In the genomic region with DNA sequence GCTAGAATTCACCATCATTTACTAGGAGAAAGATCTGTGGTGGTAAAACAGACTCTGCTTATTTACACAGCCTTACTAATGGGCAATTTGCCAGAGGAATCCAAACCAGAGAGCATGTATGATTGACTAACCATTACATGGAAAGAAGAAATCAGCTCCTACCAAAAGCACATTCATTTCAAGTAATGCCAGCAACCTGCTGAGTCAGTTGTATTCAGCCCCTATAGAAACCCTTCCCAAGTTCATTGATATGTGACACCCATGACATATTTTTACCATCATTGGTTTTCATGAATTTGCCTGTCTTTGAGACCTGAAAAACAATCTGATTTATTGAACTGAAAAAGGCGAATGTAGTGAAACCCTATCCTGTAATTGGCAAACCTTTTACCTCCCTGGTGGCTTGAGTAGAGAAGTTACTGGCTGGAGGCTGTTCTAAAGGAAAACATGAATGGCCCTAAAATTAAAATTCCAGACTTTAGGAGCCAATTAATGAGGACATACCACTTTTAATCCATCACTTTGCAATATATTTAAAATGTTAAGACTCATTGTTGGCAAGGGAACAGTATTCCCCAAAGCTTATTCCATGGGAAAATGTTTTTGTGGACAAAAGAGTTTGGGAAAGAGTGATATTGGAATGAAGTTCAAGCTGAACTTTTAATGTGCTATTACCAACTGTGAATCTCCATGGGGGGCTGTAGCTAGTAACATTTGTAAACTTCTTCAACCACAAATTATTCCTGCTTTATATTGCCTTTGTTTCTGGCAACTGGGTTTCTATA, we compare ENCODE assay signal across 12 cellular contexts.
DNase-seq lines count a peak whose midpoint lies in the region; ATAC-seq and TF ChIP-seq lines count a peak whose summit lies in the region.
"Had no signal": no experiment of that assay in that cellular context is flagged by ENCODE, and none has a peak within 500 bp of the region (broad histone marks: within the 10 kb centered on the region; RNA-seq: fewer than 3 reads in every experiment).

No MANE protein-coding gene starts in this region.

- no peak overlapping the region for H2BK15ac ChIP-seq in IMR-90 (ENCODE audit: low read depth, low read length)
- no peak overlapping the region for H2BK15ac ChIP-seq in H9 (ENCODE audit: low read depth, low read length)

- H3K4me2 ChIP-seq in IMR-90 (ENCODE audit: low read depth, low read length) (no peak overlapping the region), H9 (ENCODE audit: insufficient read depth, insufficient read length, low read length) (no peak overlapping the region)

- H2BK5ac ChIP-seq in IMR-90 (ENCODE audit: low read depth, low read length, poor library complexity, severe bottlenecking) (no peak overlapping the region), H9 (ENCODE audit: insufficient read length, low read length) (no peak overlapping the region)

- no peak for TF ChIP-seq RAD21 in IMR-90 (IDR thresholded peaks at IDR 0.05; ENCODE audit: low read length)

- H3K18ac ChIP-seq in IMR-90 (ENCODE audit: low read depth, low read length) (no peak overlapping the region), H9 (ENCODE audit: insufficient read length, low read depth, low read length) (no peak overlapping the region)

- peaks cover 7 to 23% (median 15%) of the 10 kb centered on the region in 7 donors for H3K9me3 Mint-ChIP-seq in CD14-positive monocyte
- H3K9me3 Mint-ChIP-seq in H9 = peaks cover 18 to 22% of the 10 kb centered on the region in 2 experiments

- in situ Hi-C loops in IMR-90 (cut with MboI; ENCODE audit: low sequenced_read_pairs) = no loop called here

- H3K9ac ChIP-seq in IMR-90 (ENCODE audit: low read depth, low read length) (no peak overlapping the region), H9 (ENCODE audit: extremely low read depth, insufficient read length, low read length) (no peak overlapping the region)

- H2BK20ac ChIP-seq in IMR-90 (ENCODE audit: low read depth, low read length) = no peak overlapping the region
- H2BK20ac ChIP-seq in H9 (ENCODE audit: low read depth, low read length, poor library complexity, severe bottlenecking) = no peak overlapping the region

- TF ChIP-seq POLR2A in IMR-90 (IDR thresholded peaks at IDR 0.05; ENCODE audit: low read depth, low read length) = no peak

- no peak overlapping the region for H3K14ac ChIP-seq in IMR-90 (replicated peaks; ENCODE audit: low read depth, low read length)
- no peak overlapping the region for H3K14ac ChIP-seq in H9 (ENCODE audit: insufficient read depth, low read length)

- H3K27ac ChIP-seq in ACC112 (ENCODE audit: low read depth, low read length) = peak overlapping the region; percentile 49
- no peak overlapping the region for H3K27ac ChIP-seq in IMR-90 (ENCODE audit: insufficient read depth, low read length)
- no peak overlapping the region for H3K27ac ChIP-seq in H9 (ENCODE audit: insufficient read length, low read depth, low read length)
- H3K27ac ChIP-seq: ascending aorta, esophagus squamous epithelium had no signal

- H3K27ac Mint-ChIP-seq in CD14-positive monocyte (no peak overlapping the region), H9 (no peak overlapping the region)

- H3K23ac ChIP-seq in IMR-90 (ENCODE audit: low read depth, low read length) = no peak overlapping the region
- no peak overlapping the region for H3K23ac ChIP-seq in H9 (ENCODE audit: insufficient read length, low read depth, low read length)

- peaks cover 0 to 2% (median 1%) of the 10 kb centered on the region in 3 donors for H3K27me3 Mint-ChIP-seq in CD14-positive monocyte (ENCODE audit: low read depth in 3 of 3)
- H3K27me3 Mint-ChIP-seq in H9 (ENCODE audit: low read depth) = no peaks in the 10 kb centered on the region; the same call in 1 of the 2 replicates

- no peak overlapping the region for H2BK120ac ChIP-seq in IMR-90 (ENCODE audit: low read depth, low read length)
- no peak overlapping the region for H2BK120ac ChIP-seq in H9 (ENCODE audit: low read depth, low read length, poor library complexity, severe bottlenecking)

- H4K91ac ChIP-seq in IMR-90 (ENCODE audit: insufficient read depth, low read depth, low read length) = no peak overlapping the region
- no peak overlapping the region for H4K91ac ChIP-seq in H9 (ENCODE audit: insufficient read length, low read depth, low read length)

- H3K4me1 Mint-ChIP-seq in CD14-positive monocyte = no peaks in the 10 kb centered on the region
- H3K4me1 Mint-ChIP-seq in H9 = peaks cover 0 to 10% of the 10 kb centered on the region in 2 experiments; a peak in 2 of 4 replicates

- no peak overlapping the region for H2AK9ac ChIP-seq in IMR-90 (replicated peaks; ENCODE audit: low read depth, low read length, poor library complexity)

- H3K9me3 ChIP-seq in IMR-90 (ENCODE audit: control insufficient read depth, insufficient read depth, low read length) (no peaks in the 10 kb centered on the region), H9 (ENCODE audit: control insufficient read depth, low read depth, low read length) (no peaks in the 10 kb centered on the region)
- H3K9me3 ChIP-seq: esophagus squamous epithelium, HAP-1 had no signal

- dilution Hi-C loops in IMR-90 (cut with HindIII; ENCODE audit: low sequenced_read_pairs, unreplicated experiment) = no loop called here

- no CpG with 5 or more reads among the region's 1 CpG for WGBS in IMR-90 (ENCODE audit: extremely low coverage in 2 of 2, insufficient read length in 1 of 2), 2 experiments
- no CpG with 5 or more reads among the region's 1 CpG for WGBS in H9 (ENCODE audit: extremely low coverage, insufficient read length, low lambda C conversion rate)

- no peak overlapping the region for H2BK12ac ChIP-seq in H9 (ENCODE audit: insufficient read length, low read depth, low read length)

- DNase-seq in IMR-90 (peak; percentile 75), NCI-H748 (lab: John Stamatoyannopoulos, UW; ENCODE audit: unreplicated experiment) (peak; percentile 94), fibroblast of pulmonary artery (ENCODE audit: low read depth) (peak; percentile 24), CD14-positive monocyte (ENCODE audit: low spot score) (no peak), HUDEP-2 (lab: John Stamatoyannopoulos, UW; ENCODE audit: unreplicated experiment in 76 of 76) (no peak), H9 (no peak)
- no peak for DNase-seq in stimulated activated CD8-positive, alpha-beta memory T cell treated with anti-CD3 and anti-CD28 coated beads, Interleukin-4, amount 100 ng/mL, for 48 hours
- DNase-seq: activated T-cell treated with anti-CD3 and anti-CD28 coated beads, Interleukin-2, amount 50 U/mL, for 1 hour; esophagus squamous epithelium had no signal

- H3K4me3 Mint-ChIP-seq in CD14-positive monocyte (no peak overlapping the region), H9 (no peak overlapping the region)

- H3K36me3 ChIP-seq in ACC112 (ENCODE audit: insufficient read depth, low read length) (no peaks in the 10 kb centered on the region), IMR-90 (ENCODE audit: control insufficient read depth, insufficient read depth, low read length) (no peaks in the 10 kb centered on the region)
- H3K36me3 ChIP-seq: ascending aorta, esophagus squamous epithelium, HAP-1 had no signal

- H4K8ac ChIP-seq in IMR-90 (ENCODE audit: low read depth in 2 of 2, low read length in 2 of 2) = no peak overlapping the region
- H4K8ac ChIP-seq in H9 (replicated peaks; ENCODE audit: insufficient read length, low read depth, low read length) = no peak overlapping the region

- no TSS peak for BruUV-seq in IMR-90 (replicated peaks; lab: Mats Ljungman, UMichigan)

- no peak overlapping the region for H3K4ac ChIP-seq in IMR-90 (ENCODE audit: low read depth, low read length)
- no peak overlapping the region for H3K4ac ChIP-seq in H9 (ENCODE audit: low read depth, low read length)

- intact Hi-C loops in IMR-90 (cut with micrococcal nuclease) = no loop called here
- intact Hi-C loops in CD14-positive monocyte (cut with micrococcal nuclease) = no loop called here

- H3K4me1 ChIP-seq in ACC112 (ENCODE audit: control insufficient read depth, insufficient read depth, low read length, unreplicated experiment) = peaks cover 21% of the 10 kb centered on the region
- no peaks in the 10 kb centered on the region for H3K4me1 ChIP-seq in IMR-90 (ENCODE audit: control insufficient read depth, insufficient read depth, low read length)
- H3K4me1 ChIP-seq in H9 (ENCODE audit: insufficient read depth, low read length) = no peaks in the 10 kb centered on the region
- H3K4me1 ChIP-seq: ascending aorta, esophagus squamous epithelium, HAP-1 had no signal

- POLR2A ChIA-PET in IMR-90 (lab: Charles Lee; ENCODE audit: unreplicated experiment) = no interaction called here

- TF ChIP-seq CTCF in IMR-90 (conservative IDR thresholded peaks at IDR 0.05; ENCODE audit: low read depth, low read length) (no peak), fibroblast of pulmonary artery (IDR thresholded peaks at IDR 0.05; ENCODE audit: low read length, missing control alignments) (no peak), CD14-positive monocyte (IDR thresholded peaks at IDR 0.05) (no peak), H9 (conservative IDR thresholded peaks at IDR 0.05) (no peak)

- H3K27me3 ChIP-seq in ACC112 (ENCODE audit: insufficient read depth, low read length) (no peaks in the 10 kb centered on the region), IMR-90 (ENCODE audit: control insufficient read depth, insufficient read depth, low read length) (no peaks in the 10 kb centered on the region), H9 (ENCODE audit: insufficient read depth, low read length) (no peaks in the 10 kb centered on the region)
- H3K27me3 ChIP-seq: ascending aorta, esophagus squamous epithelium had no signal

- H3K36me3 Mint-ChIP-seq in CD14-positive monocyte = no peaks in the 10 kb centered on the region
- peaks cover 7 to 30% (median 20%) of the 10 kb centered on the region in 3 experiments; a peak in 6 of 7 replicates for H3K36me3 Mint-ChIP-seq in H9 (ENCODE audit: insufficient read depth in 1 of 3, low read depth in 3 of 3)

- no peak overlapping the region for H3K56ac ChIP-seq in IMR-90 (ENCODE audit: extremely low read depth, insufficient read depth, low read length)
- H3K56ac ChIP-seq in H9 (ENCODE audit: insufficient read length, low read depth, low read length) = no peak overlapping the region

- H2AK5ac ChIP-seq in IMR-90 (ENCODE audit: low read depth, low read length) (no peak overlapping the region), H9 (ENCODE audit: insufficient read length, low read length) (no peak overlapping the region)

- H4K5ac ChIP-seq in IMR-90 (ENCODE audit: low read depth, low read length) (no peak overlapping the region), H9 (ENCODE audit: insufficient read length, low read depth, low read length) (no peak overlapping the region)

- H3K9me1 ChIP-seq in IMR-90 (ENCODE audit: insufficient read depth, low read length) = no peaks in the 10 kb centered on the region

- H3T11ph ChIP-seq in H9 (ENCODE audit: low read length) = no peak overlapping the region

- H3K23me2 ChIP-seq in H9 (ENCODE audit: insufficient read length, low read depth, low read length, poor library complexity, severe bottlenecking) = no peaks in the 10 kb centered on the region

- CTCF ChIA-PET in IMR-90 (lab: Yijun Ruan, JAX) = no interaction called here

- no peak overlapping the region; the same call in 1 of the 2 replicates for H3K4me3 ChIP-seq in ACC112 (ENCODE audit: low read depth, low read length)
- no peak overlapping the region for H3K4me3 ChIP-seq in IMR-90 (ENCODE audit: insufficient read depth, low read depth, low read length)
- H3K4me3 ChIP-seq in fibroblast of pulmonary artery (replicated peaks; ENCODE audit: low read depth, low read length) = no peak overlapping the region
- H3K4me3 ChIP-seq: ascending aorta, esophagus squamous epithelium, HAP-1 had no signal

- H2AFZ ChIP-seq in ACC112 (ENCODE audit: low read length, unreplicated experiment) (no peak overlapping the region), IMR-90 (replicated peaks; ENCODE audit: low read length, poor library complexity) (no peak overlapping the region), H9 (ENCODE audit: low read length) (no peak overlapping the region)

- H3K79me2 ChIP-seq in ACC112 (ENCODE audit: control insufficient read depth, insufficient read depth, low read length, unreplicated experiment) = no peaks in the 10 kb centered on the region
- no peaks in the 10 kb centered on the region for H3K79me2 ChIP-seq in H9 (ENCODE audit: insufficient read depth, low read length)

- no peaks in the 10 kb centered on the region for H4K20me1 ChIP-seq in IMR-90 (ENCODE audit: insufficient read depth, low read length)
- H4K20me1 ChIP-seq in H9 (ENCODE audit: control insufficient read depth, insufficient read depth, insufficient read length) = no peaks in the 10 kb centered on the region

- H3K79me1 ChIP-seq in IMR-90 (ENCODE audit: low read depth in 1 of 2, low read length in 2 of 2) (no peaks in the 10 kb centered on the region), H9 (ENCODE audit: insufficient read depth, low read depth, low read length, poor library complexity, severe bottlenecking) (no peaks in the 10 kb centered on the region)

- ATAC-seq in IMR-90 (ENCODE audit: low read depth) = peak; percentile 35

Comparison
In these comparisons a context has a peak if more than half of its experiments do, and no peak if none do; other contexts are left out.
1. DNase-seq: peak in IMR-90 (single experiment), NCI-H748 (single experiment) and fibroblast of pulmonary artery (single experiment); none in stimulated activated CD8-positive, alpha-beta memory T cell treated with anti-CD3 and anti-CD28 coated beads, Interleukin-4, amount 100 ng/mL, for 48 hours (single experiment), CD14-positive monocyte (single experiment), HUDEP-2 (0 of 76) and H9 (single experiment).